ENCODE assay signal across 9 cellular contexts in the genomic region with DNA sequence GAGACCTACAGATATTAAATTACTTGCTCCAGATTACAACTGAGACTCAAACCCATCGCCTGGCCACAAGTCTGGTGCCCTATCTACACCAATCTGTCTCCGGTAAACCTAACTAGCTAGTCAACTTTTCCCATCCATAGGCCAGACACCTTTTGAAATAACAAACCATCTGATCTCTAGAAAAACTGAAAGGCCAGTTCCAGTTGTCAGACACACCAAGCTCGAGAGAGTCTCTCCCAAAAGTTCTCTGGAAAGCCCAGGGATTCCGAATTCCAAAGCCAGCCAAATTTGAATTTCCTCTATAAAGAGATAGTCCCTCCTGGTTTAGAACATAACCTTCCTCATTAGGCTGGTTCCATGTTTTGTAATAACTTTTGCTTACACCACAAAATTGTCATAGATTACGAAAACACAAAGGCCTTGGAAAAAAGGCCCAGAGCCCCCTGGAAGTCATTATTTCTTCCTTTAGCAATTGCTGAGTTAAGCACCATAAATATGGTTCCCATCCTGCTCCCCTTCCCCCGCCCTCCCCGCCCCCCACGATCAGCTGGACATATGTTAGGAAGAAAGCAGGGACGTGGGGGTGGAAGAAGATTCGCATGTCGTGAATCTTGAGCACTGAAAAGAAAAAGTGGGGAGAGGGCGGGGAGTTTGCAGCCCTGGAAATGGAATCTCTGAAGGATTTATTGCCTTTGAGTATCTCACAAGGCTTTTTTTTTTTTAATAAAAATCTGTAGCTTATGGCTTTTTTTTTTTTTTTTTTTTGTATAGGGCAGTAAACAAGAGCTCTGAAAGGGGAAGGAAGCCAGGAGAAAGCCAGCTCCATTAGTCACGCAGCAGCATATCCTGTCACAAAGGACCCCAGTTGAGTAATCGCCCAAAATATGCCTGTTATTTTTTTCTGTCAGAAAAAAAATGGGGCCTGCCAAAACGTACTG.
DNase-seq lines count a peak whose midpoint lies in the region; ATAC-seq and TF ChIP-seq lines count a peak whose summit lies in the region.
"Had no signal": no experiment of that assay in that cellular context is flagged by ENCODE, and none has a peak within 500 bp of the region (broad histone marks: within the 10 kb centered on the region; RNA-seq: fewer than 3 reads in every experiment).

No MANE protein-coding gene starts in this region.

- H3K27ac ChIP-seq in HEK293 (ENCODE audit: extremely low read depth, low read depth, low read length) = no peak overlapping the region
- H3K27ac ChIP-seq: VCaP had no signal

- peak overlapping the region; percentile 73 for H3K27ac Mint-ChIP-seq in MCF 10A (ENCODE audit: low read depth, unreplicated experiment)
- peak overlapping the region; percentile 80 to 97 for H3K27ac Mint-ChIP-seq in stimulated activated naive CD8-positive, alpha-beta T cell treated with anti-CD3 and anti-CD28 coated beads, Interleukin-15, amount 100 ng/mL, for 72 hours

- H3K36me3 Mint-ChIP-seq in MCF 10A (ENCODE audit: insufficient read depth, unreplicated experiment) = peaks cover 7% of the 10 kb centered on the region

- H3K4me3 ChIP-seq in HEK293 (ENCODE audit: low read depth, low read length) = no peak overlapping the region

- no peak for TF ChIP-seq POLR2A in GM18505 (IDR thresholded peaks at IDR 0.05; ENCODE audit: borderline replicate concordance, extremely low read depth, insufficient read depth, insufficient read length)

- CTCF ChIA-PET in HEK293 (lab: Yijun Ruan, JAX) = interaction anchor here (0.6 to 1.2 kb wide), 2 partner anchors 10 to 161 kb away, joined by 3 read pairs; no protein-coding TSS in a partner anchor
- CTCF ChIA-PET in MCF 10A (lab: Yijun Ruan, JAX) = interaction anchor here (0.6 to 1.7 kb wide), 5 partner anchors 18 to 274 kb away, joined by 3 to 8 read pairs (median 5); no protein-coding TSS in a partner anchor

- no peaks in the 10 kb centered on the region for H3K9me3 Mint-ChIP-seq in MCF 10A (ENCODE audit: unreplicated experiment)
- no peaks in the 10 kb centered on the region for H3K9me3 Mint-ChIP-seq in stimulated activated naive CD8-positive, alpha-beta T cell treated with anti-CD3 and anti-CD28 coated beads, Interleukin-15, amount 100 ng/mL, for 72 hours

- no peaks in the 10 kb centered on the region for H3K36me3 ChIP-seq in HEK293 (ENCODE audit: control insufficient read depth in 2 of 2, insufficient read depth in 1 of 2, low read length in 2 of 2)

- DNase-seq in MCF 10A (ENCODE audit: unreplicated experiment) (peak; percentile 94), left kidney (ENCODE audit: low read depth, low spot score) (peak; percentile 87)
- peak in 1 of 2 donors; percentile 44 for DNase-seq in stimulated activated naive CD8-positive, alpha-beta T cell treated with anti-CD3 and anti-CD28 coated beads, Interleukin-15, amount 100 ng/mL, for 72 hours

- intact Hi-C loops in MCF 10A (cut with micrococcal nuclease) = loop anchor here (2.0 to 10.0 kb wide), 3 partner anchors 136 to 432 kb away; no protein-coding TSS in a partner anchor

- no peaks in the 10 kb centered on the region for H3K4me1 ChIP-seq in HEK293 (ENCODE audit: control insufficient read depth, insufficient read depth, low read length)

- H3K4me3 Mint-ChIP-seq in MCF 10A (ENCODE audit: unreplicated experiment) = no peak overlapping the region
- H3K4me3 Mint-ChIP-seq in stimulated activated naive CD8-positive, alpha-beta T cell treated with anti-CD3 and anti-CD28 coated beads, Interleukin-15, amount 100 ng/mL, for 72 hours = peak overlapping the region; percentile 52 to 72

- H3K27me3 Mint-ChIP-seq in MCF 10A (ENCODE audit: insufficient read depth, unreplicated experiment) = no peaks in the 10 kb centered on the region
- no peaks in the 10 kb centered on the region for H3K27me3 Mint-ChIP-seq in stimulated activated naive CD8-positive, alpha-beta T cell treated with anti-CD3 and anti-CD28 coated beads, Interleukin-15, amount 100 ng/mL, for 72 hours

- BruUV-seq in MCF 10A (replicated peaks; lab: Mats Ljungman, UMichigan) = no TSS peak

- POLR2A ChIA-PET in HEK293 (lab: Yijun Ruan, JAX) (no interaction called here), MCF 10A (lab: Yijun Ruan, JAX) (interaction anchor here (0.6 to 8.5 kb wide), 20 partner anchors 10 to 450 kb away, joined by 3 to 229 read pairs (median 4); a partner anchor contains a TSS)

- ATAC-seq in SK-N-SH treated with all-trans-retinoic acid at 6 μM for 48 hours (peak; percentile 78), HG03095 (IDR thresholded peaks at IDR 0.05; ENCODE audit: unreplicated experiment) (no peak), HG03469 (IDR thresholded peaks at IDR 0.05; ENCODE audit: unreplicated experiment) (no peak), GM18505 (IDR thresholded peaks at IDR 0.05; ENCODE audit: unreplicated experiment) (no peak)
- ATAC-seq in stimulated activated naive CD8-positive, alpha-beta T cell treated with anti-CD3 and anti-CD28 coated beads, Interleukin-15, amount 100 ng/mL, for 72 hours = no peak

- no peaks in the 10 kb centered on the region for H3K9me3 ChIP-seq in HEK293 (ENCODE audit: control insufficient read depth, insufficient read depth, low read depth, low read length)

- TF ChIP-seq CTCF in HEK293 (tag by site-specific recombination; IDR thresholded peaks at IDR 0.05) = no peak
- no peak for TF ChIP-seq CTCF in MCF 10A (IDR thresholded peaks at IDR 0.05; ENCODE audit: unreplicated experiment)

- H3K4me1 Mint-ChIP-seq in MCF 10A (ENCODE audit: insufficient read depth, unreplicated experiment) = peaks cover 65% of the 10 kb centered on the region
- peaks cover 75% of the 10 kb centered on the region for H3K4me1 Mint-ChIP-seq in stimulated activated naive CD8-positive, alpha-beta T cell treated with anti-CD3 and anti-CD28 coated beads, Interleukin-15, amount 100 ng/mL, for 72 hours

TF ChIP-seq in HEK293, 187 proteins besides CTCF, POLR2A, EP300 and RAD21:
- TF ChIP-seq, protein P1, sequence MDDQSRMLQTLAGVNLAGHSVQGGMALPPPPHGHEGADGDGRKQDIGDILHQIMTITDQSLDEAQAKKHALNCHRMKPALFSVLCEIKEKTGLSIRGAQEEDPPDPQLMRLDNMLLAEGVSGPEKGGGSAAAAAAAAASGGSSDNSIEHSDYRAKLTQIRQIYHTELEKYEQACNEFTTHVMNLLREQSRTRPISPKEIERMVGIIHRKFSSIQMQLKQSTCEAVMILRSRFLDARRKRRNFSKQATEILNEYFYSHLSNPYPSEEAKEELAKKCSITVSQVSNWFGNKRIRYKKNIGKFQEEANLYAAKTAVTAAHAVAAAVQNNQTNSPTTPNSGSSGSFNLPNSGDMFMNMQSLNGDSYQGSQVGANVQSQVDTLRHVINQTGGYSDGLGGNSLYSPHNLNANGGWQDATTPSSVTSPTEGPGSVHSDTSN (CRISPR knock-in tag; IDR thresholded peaks at IDR 0.05) = no peak
- no peak for TF ChIP-seq ZNF19 (tag by site-specific recombination; IDR thresholded peaks at IDR 0.05; ENCODE audit: low read depth)
- TF ChIP-seq ZNF335 (tag by site-specific recombination; conservative IDR thresholded peaks at IDR 0.05) = peak; percentile 45; the same call in 1 of the 2 replicates

TF ChIP-seq in SK-N-SH treated with all-trans-retinoic acid at 6 μM for 48 hours, 23 proteins besides CTCF, POLR2A, EP300 and RAD21 (continues in another document):
- no peak for TF ChIP-seq ISL1 (CRISPR knock-in tag; IDR thresholded peaks at IDR 0.05)
- TF ChIP-seq, protein P2, sequence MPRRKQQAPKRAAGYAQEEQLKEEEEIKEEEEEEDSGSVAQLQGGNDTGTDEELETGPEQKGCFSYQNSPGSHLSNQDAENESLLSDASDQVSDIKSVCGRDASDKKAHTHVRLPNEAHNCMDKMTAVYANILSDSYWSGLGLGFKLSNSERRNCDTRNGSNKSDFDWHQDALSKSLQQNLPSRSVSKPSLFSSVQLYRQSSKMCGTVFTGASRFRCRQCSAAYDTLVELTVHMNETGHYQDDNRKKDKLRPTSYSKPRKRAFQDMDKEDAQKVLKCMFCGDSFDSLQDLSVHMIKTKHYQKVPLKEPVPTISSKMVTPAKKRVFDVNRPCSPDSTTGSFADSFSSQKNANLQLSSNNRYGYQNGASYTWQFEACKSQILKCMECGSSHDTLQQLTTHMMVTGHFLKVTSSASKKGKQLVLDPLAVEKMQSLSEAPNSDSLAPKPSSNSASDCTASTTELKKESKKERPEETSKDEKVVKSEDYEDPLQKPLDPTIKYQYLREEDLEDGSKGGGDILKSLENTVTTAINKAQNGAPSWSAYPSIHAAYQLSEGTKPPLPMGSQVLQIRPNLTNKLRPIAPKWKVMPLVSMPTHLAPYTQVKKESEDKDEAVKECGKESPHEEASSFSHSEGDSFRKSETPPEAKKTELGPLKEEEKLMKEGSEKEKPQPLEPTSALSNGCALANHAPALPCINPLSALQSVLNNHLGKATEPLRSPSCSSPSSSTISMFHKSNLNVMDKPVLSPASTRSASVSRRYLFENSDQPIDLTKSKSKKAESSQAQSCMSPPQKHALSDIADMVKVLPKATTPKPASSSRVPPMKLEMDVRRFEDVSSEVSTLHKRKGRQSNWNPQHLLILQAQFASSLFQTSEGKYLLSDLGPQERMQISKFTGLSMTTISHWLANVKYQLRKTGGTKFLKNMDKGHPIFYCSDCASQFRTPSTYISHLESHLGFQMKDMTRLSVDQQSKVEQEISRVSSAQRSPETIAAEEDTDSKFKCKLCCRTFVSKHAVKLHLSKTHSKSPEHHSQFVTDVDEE (CRISPR knock-in tag; IDR thresholded peaks at IDR 0.05) = no peak
- TF ChIP-seq, protein P3, sequence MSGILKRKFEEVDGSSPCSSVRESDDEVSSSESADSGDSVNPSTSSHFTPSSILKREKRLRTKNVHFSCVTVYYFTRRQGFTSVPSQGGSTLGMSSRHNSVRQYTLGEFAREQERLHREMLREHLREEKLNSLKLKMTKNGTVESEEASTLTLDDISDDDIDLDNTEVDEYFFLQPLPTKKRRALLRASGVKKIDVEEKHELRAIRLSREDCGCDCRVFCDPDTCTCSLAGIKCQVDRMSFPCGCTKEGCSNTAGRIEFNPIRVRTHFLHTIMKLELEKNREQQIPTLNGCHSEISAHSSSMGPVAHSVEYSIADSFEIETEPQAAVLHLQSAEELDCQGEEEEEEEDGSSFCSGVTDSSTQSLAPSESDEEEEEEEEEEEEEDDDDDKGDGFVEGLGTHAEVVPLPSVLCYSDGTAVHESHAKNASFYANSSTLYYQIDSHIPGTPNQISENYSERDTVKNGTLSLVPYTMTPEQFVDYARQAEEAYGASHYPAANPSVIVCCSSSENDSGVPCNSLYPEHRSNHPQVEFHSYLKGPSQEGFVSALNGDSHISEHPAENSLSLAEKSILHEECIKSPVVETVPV (CRISPR knock-in tag; IDR thresholded peaks at IDR 0.05) = no peak
- TF ChIP-seq, protein P4, sequence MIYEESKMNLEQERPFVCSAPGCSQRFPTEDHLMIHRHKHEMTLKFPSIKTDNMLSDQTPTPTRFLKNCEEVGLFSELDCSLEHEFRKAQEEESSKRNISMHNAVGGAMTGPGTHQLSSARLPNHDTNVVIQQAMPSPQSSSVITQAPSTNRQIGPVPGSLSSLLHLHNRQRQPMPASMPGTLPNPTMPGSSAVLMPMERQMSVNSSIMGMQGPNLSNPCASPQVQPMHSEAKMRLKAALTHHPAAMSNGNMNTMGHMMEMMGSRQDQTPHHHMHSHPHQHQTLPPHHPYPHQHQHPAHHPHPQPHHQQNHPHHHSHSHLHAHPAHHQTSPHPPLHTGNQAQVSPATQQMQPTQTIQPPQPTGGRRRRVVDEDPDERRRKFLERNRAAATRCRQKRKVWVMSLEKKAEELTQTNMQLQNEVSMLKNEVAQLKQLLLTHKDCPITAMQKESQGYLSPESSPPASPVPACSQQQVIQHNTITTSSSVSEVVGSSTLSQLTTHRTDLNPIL (CRISPR knock-in tag; IDR thresholded peaks at IDR 0.05; ENCODE audit: low read depth) = no peak
